20 cellular contexts compared by ENCODE assay signal in genomic region chr14:23297096-23297495, GRCh38. TPM values are rescaled to one million over a fixed set of nuclear protein-coding genes. Genes with fewer than 3 reads are reported as not detected.
DNase-seq lines count a peak whose midpoint lies in the region; ATAC-seq lines count a peak whose summit lies in the region.
"Had no signal": no experiment of that assay in that cellular context is flagged by ENCODE, and none has a peak within 500 bp of the region (broad histone marks: within the 10 kb centered on the region; RNA-seq: fewer than 3 reads in every experiment).

No MANE protein-coding gene starts in this region.

- H3K27me3 Mint-ChIP-seq in activated naive CD8-positive, alpha-beta T cell treated with anti-CD3 and anti-CD28 coated beads, Interleukin-2, amount 10 ng/mL, durations not matched to agents 7 days and 5 days: no peaks in the 10 kb centered on the region
- no peaks in the 10 kb centered on the region for H3K27me3 Mint-ChIP-seq in activated naive CD8-positive, alpha-beta T cell treated with anti-CD3 and anti-CD28 coated beads, Interleukin-2, amount 50 U/mL, for 24 hours
- no peaks in the 10 kb centered on the region for H3K27me3 Mint-ChIP-seq in activated T-helper 17 cell treated with anti-CD3 and anti-CD28 coated beads, Interleukin-2, amount 50 U/mL, for 72 hours
- no peaks in the 10 kb centered on the region for H3K27me3 Mint-ChIP-seq in memory B cell
- H3K27me3 Mint-ChIP-seq: IgD-negative memory B cell had no signal

- no peaks in the 10 kb centered on the region for H3K9me3 Mint-ChIP-seq in activated naive CD8-positive, alpha-beta T cell treated with anti-CD3 and anti-CD28 coated beads, Interleukin-2, amount 10 ng/mL, durations not matched to agents 7 days and 5 days
- no peaks in the 10 kb centered on the region for H3K9me3 Mint-ChIP-seq in activated naive CD8-positive, alpha-beta T cell treated with anti-CD3 and anti-CD28 coated beads, Interleukin-2, amount 50 U/mL, for 24 hours
- no peaks in the 10 kb centered on the region for H3K9me3 Mint-ChIP-seq in activated T-helper 17 cell treated with anti-CD3 and anti-CD28 coated beads, Interleukin-2, amount 50 U/mL, for 72 hours
- no peaks in the 10 kb centered on the region for H3K9me3 Mint-ChIP-seq in memory B cell
- H3K9me3 Mint-ChIP-seq: IgD-negative memory B cell had no signal

- peaks cover 16% of the 10 kb centered on the region for H3K4me1 Mint-ChIP-seq in activated naive CD8-positive, alpha-beta T cell treated with anti-CD3 and anti-CD28 coated beads, Interleukin-2, amount 10 ng/mL, durations not matched to agents 7 days and 5 days
- H3K4me1 Mint-ChIP-seq in activated naive CD8-positive, alpha-beta T cell treated with anti-CD3 and anti-CD28 coated beads, Interleukin-2, amount 50 U/mL, for 24 hours: peaks cover 29% of the 10 kb centered on the region
- peaks cover 5% of the 10 kb centered on the region for H3K4me1 Mint-ChIP-seq in activated T-helper 17 cell treated with anti-CD3 and anti-CD28 coated beads, Interleukin-2, amount 50 U/mL, for 72 hours
- peaks cover 18% of the 10 kb centered on the region for H3K4me1 Mint-ChIP-seq in memory B cell

- H3K36me3 Mint-ChIP-seq in activated naive CD8-positive, alpha-beta T cell treated with anti-CD3 and anti-CD28 coated beads, Interleukin-2, amount 10 ng/mL, durations not matched to agents 7 days and 5 days: peaks cover 2% of the 10 kb centered on the region
- H3K36me3 Mint-ChIP-seq in activated naive CD8-positive, alpha-beta T cell treated with anti-CD3 and anti-CD28 coated beads, Interleukin-2, amount 50 U/mL, for 24 hours (ENCODE audit: low read depth): peaks cover 5% of the 10 kb centered on the region
- H3K36me3 Mint-ChIP-seq in activated T-helper 17 cell treated with anti-CD3 and anti-CD28 coated beads, Interleukin-2, amount 50 U/mL, for 72 hours (ENCODE audit: low read depth): peaks cover 67% of the 10 kb centered on the region
- peaks cover 4% of the 10 kb centered on the region for H3K36me3 Mint-ChIP-seq in memory B cell
- H3K36me3 Mint-ChIP-seq: IgD-negative memory B cell had no signal

- peak overlapping the region; percentile 12 for H3K27ac Mint-ChIP-seq in activated naive CD8-positive, alpha-beta T cell treated with anti-CD3 and anti-CD28 coated beads, Interleukin-2, amount 10 ng/mL, durations not matched to agents 7 days and 5 days
- H3K27ac Mint-ChIP-seq in activated naive CD8-positive, alpha-beta T cell treated with anti-CD3 and anti-CD28 coated beads, Interleukin-2, amount 50 U/mL, for 24 hours: no peak overlapping the region
- H3K27ac Mint-ChIP-seq in activated T-helper 17 cell treated with anti-CD3 and anti-CD28 coated beads, Interleukin-2, amount 50 U/mL, for 72 hours: peak overlapping the region; percentile 38
- peak overlapping the region; percentile 54 for H3K27ac Mint-ChIP-seq in memory B cell

- POLR2A ChIA-PET in activated naive CD8-positive, alpha-beta T cell treated with anti-CD3 and anti-CD28 coated beads, Interleukin-2, amount 10 ng/mL, durations not matched to agents 7 days and 5 days (lab: Charles Lee): interaction anchor here (2.9 kb wide), 1 partner anchor 24 kb away, joined by 16 read pairs; the partner anchor contains the start of gene PABPN1

- no peak for ATAC-seq in activated naive CD8-positive, alpha-beta T cell treated with anti-CD3 and anti-CD28 coated beads, Interleukin-2, amount 10 ng/mL, durations not matched to agents 7 days and 5 days (ENCODE audit: low read depth)
- ATAC-seq in activated naive CD8-positive, alpha-beta T cell treated with anti-CD3 and anti-CD28 coated beads, Interleukin-2, amount 50 U/mL, for 24 hours: no peak
- no peak for ATAC-seq in activated T-helper 17 cell treated with anti-CD3 and anti-CD28 coated beads, Interleukin-2, amount 50 U/mL, for 72 hours (replicated peaks)
- ATAC-seq in memory B cell (ENCODE audit: low read depth) (no peak), GM18907 (IDR thresholded peaks at IDR 0.05; ENCODE audit: unreplicated experiment) (no peak), GM18867 (IDR thresholded peaks at IDR 0.05; ENCODE audit: unreplicated experiment) (no peak)
- ATAC-seq: A549 had no signal

- no peak overlapping the region for H3K4me3 Mint-ChIP-seq in activated naive CD8-positive, alpha-beta T cell treated with anti-CD3 and anti-CD28 coated beads, Interleukin-2, amount 10 ng/mL, durations not matched to agents 7 days and 5 days
- no peak overlapping the region for H3K4me3 Mint-ChIP-seq in activated naive CD8-positive, alpha-beta T cell treated with anti-CD3 and anti-CD28 coated beads, Interleukin-2, amount 50 U/mL, for 24 hours
- H3K4me3 Mint-ChIP-seq in activated T-helper 17 cell treated with anti-CD3 and anti-CD28 coated beads, Interleukin-2, amount 50 U/mL, for 72 hours: no peak overlapping the region
- no peak overlapping the region for H3K4me3 Mint-ChIP-seq in memory B cell

- peak overlapping the region; percentile 74 for H3K27ac ChIP-seq in temporal lobe (ENCODE audit: low read depth, low read length)
- H3K27ac ChIP-seq: A549, PC-9 had no signal

- DNase-seq in activated naive CD8-positive, alpha-beta T cell treated with anti-CD3 and anti-CD28 coated beads, Interleukin-2, amount 10 ng/mL, durations not matched to agents 7 days and 5 days: no peak
- no peak for DNase-seq in activated naive CD8-positive, alpha-beta T cell treated with anti-CD3 and anti-CD28 coated beads, Interleukin-2, amount 50 U/mL, for 24 hours
- DNase-seq in memory B cell (ENCODE audit: low spot score in 2 of 2) (no peak), DMS53 (lab: John Stamatoyannopoulos, UW) (no peak)
- DNase-seq: C1 segment of cervical spinal cord, DMS 273 treated with DMSO at 0.1 percent for 48 hours, Kasumi-1, MM.1S, NCI-H1092 treated with DMSO at 0.1 percent for 48 hours, NCI-H1694, NCI-H2107, NCI-H2227 treated with DMSO at 0.1 percent for 48 hours, NCI-H524, PC-9 had no signal

RNA-seq across cellular contexts. Expression of gene PPP1R3E, which starts 5.6 kb away (rescaled TPM):
- total RNA-seq in activated naive CD8-positive, alpha-beta T cell treated with anti-CD3 and anti-CD28 coated beads, Interleukin-2, amount 10 ng/mL, durations not matched to agents 7 days and 5 days: 10 to 100 TPM; 50.8 to 51.7 TPM
- total RNA-seq in activated T-helper 17 cell treated with anti-CD3 and anti-CD28 coated beads, Interleukin-2, amount 50 U/mL, for 72 hours: 10 to 100 TPM; 21.1 to 68.8 TPM
- 3.0 TPM for total RNA-seq in temporal lobe

RNA-seq across cellular contexts. Expression of gene BCL2L2, which starts 9.5 kb away (rescaled TPM):
- total RNA-seq in activated naive CD8-positive, alpha-beta T cell treated with anti-CD3 and anti-CD28 coated beads, Interleukin-2, amount 10 ng/mL, durations not matched to agents 7 days and 5 days: 1 to 10 TPM; 3.7 to 5.7 TPM
- 1 to 10 TPM; 1.2 to 2.9 TPM for total RNA-seq in activated T-helper 17 cell treated with anti-CD3 and anti-CD28 coated beads, Interleukin-2, amount 50 U/mL, for 72 hours
- total RNA-seq in temporal lobe: 11.1 TPM

RNA-seq across cellular contexts. Expression of gene HOMEZ, which starts 11.2 kb away (rescaled TPM):
- total RNA-seq in activated naive CD8-positive, alpha-beta T cell treated with anti-CD3 and anti-CD28 coated beads, Interleukin-2, amount 10 ng/mL, durations not matched to agents 7 days and 5 days: 10 to 100 TPM; 11.8 to 12.8 TPM
- 10 to 100 TPM in 1 of 2 donors, 1 to 10 TPM in 1; 8.4 to 10.3 TPM for total RNA-seq in activated T-helper 17 cell treated with anti-CD3 and anti-CD28 coated beads, Interleukin-2, amount 50 U/mL, for 72 hours
- 1.7 TPM for total RNA-seq in temporal lobe

RNA-seq across cellular contexts. Expression of gene PABPN1, which starts 24.2 kb away (rescaled TPM):
- total RNA-seq in activated naive CD8-positive, alpha-beta T cell treated with anti-CD3 and anti-CD28 coated beads, Interleukin-2, amount 10 ng/mL, durations not matched to agents 7 days and 5 days: 100 to 1,000 TPM; 207 to 208 TPM
- 100 to 1,000 TPM; 163 to 239 TPM for total RNA-seq in activated T-helper 17 cell treated with anti-CD3 and anti-CD28 coated beads, Interleukin-2, amount 50 U/mL, for 72 hours
- 38.6 TPM for total RNA-seq in temporal lobe

RNA-seq across cellular contexts. Expression of gene SLC22A17, which starts 55.6 kb away (rescaled TPM):
- total RNA-seq in activated naive CD8-positive, alpha-beta T cell treated with anti-CD3 and anti-CD28 coated beads, Interleukin-2, amount 10 ng/mL, durations not matched to agents 7 days and 5 days: 1 to 10 TPM; 3.4 to 4.8 TPM
- total RNA-seq in activated T-helper 17 cell treated with anti-CD3 and anti-CD28 coated beads, Interleukin-2, amount 50 U/mL, for 72 hours: 1 to 10 TPM; 2.2 to 3.0 TPM
- 155 TPM for total RNA-seq in temporal lobe
- total RNA-seq: PC-9 had no signal
